In the genomic region with DNA sequence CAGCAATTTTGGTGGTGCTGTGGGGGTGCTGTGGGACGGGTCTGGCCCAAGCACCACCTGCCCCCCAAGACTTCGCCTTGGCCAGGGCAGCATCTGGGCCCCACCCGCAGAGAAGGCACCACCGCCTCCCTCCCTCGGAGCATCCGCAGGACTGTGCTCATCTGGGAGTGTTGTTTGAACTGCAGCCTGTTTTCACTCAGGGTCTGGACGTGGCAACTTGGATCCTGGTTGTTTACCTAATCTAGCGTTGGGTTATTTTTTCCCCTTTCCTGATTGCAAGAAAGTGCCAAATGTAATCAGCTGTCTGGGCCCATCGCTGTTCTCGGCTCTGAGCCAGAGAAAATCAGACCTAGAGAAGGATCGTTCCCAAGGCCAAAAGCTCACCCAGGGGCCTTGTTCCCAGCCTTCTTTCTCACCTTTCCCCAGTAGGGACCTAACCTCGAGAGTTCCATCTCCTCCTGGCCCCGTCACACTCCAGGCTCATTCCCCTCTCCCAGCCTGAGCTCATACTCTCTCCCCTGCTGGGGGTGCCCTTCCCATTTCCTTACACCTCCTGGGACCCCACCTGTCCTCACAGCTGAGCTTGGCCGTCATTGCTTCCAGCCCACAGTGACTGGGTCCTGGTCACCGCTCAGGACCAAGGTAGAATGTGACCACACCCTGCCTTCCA, we compare ENCODE assay signal across 21 cellular contexts.
DNase-seq lines count a peak whose midpoint lies in the region; ATAC-seq and TF ChIP-seq lines count a peak whose summit lies in the region.
"Had no signal": no experiment of that assay in that cellular context is flagged by ENCODE, and none has a peak within 500 bp of the region (broad histone marks: within the 10 kb centered on the region; RNA-seq: fewer than 3 reads in every experiment).

No MANE protein-coding gene starts in this region.

- POLR2A ChIA-PET in activated CD4-positive, alpha-beta T cell treated with anti-CD3 and anti-CD28 coated beads, Interleukin-2, amount 10 ng/mL, durations not matched to agents 7 days and 5 days (lab: Charles Lee): no interaction called here

- no peaks in the 10 kb centered on the region for H3K36me3 Mint-ChIP-seq in activated CD4-positive, alpha-beta T cell treated with anti-CD3 and anti-CD28 coated beads, Interleukin-2, amount 10 ng/mL, durations not matched to agents 7 days and 5 days (ENCODE audit: low read depth)
- H3K36me3 Mint-ChIP-seq in progenitor cell of endocrine pancreas (ENCODE audit: insufficient read depth): no peaks in the 10 kb centered on the region
- H3K36me3 Mint-ChIP-seq: activated naive CD4-positive, alpha-beta T cell treated with anti-CD3 and anti-CD28 coated beads, Interleukin-2, amount 10 ng/mL, durations not matched to agents 7 days and 5 days; type B pancreatic cell had no signal

- peak overlapping the region; percentile 36 for H3K27ac Mint-ChIP-seq in activated CD4-positive, alpha-beta T cell treated with anti-CD3 and anti-CD28 coated beads, Interleukin-2, amount 10 ng/mL, durations not matched to agents 7 days and 5 days
- H3K27ac Mint-ChIP-seq in progenitor cell of endocrine pancreas: peak overlapping the region; percentile 49
- H3K27ac Mint-ChIP-seq: activated naive CD4-positive, alpha-beta T cell treated with anti-CD3 and anti-CD28 coated beads, Interleukin-2, amount 10 ng/mL, durations not matched to agents 7 days and 5 days; activated T-cell treated with anti-CD3 and anti-CD28 coated beads, Interleukin-2, amount 50 U/mL, for 24 hours; type B pancreatic cell had no signal

- no peak overlapping the region for H3K4me3 ChIP-seq in heart right ventricle
- H3K4me3 ChIP-seq: BLaER1 had no signal

- no peaks in the 10 kb centered on the region for H3K4me1 Mint-ChIP-seq in activated CD4-positive, alpha-beta T cell treated with anti-CD3 and anti-CD28 coated beads, Interleukin-2, amount 10 ng/mL, durations not matched to agents 7 days and 5 days
- H3K4me1 Mint-ChIP-seq in progenitor cell of endocrine pancreas (ENCODE audit: low read depth): peaks cover 6% of the 10 kb centered on the region
- H3K4me1 Mint-ChIP-seq: activated naive CD4-positive, alpha-beta T cell treated with anti-CD3 and anti-CD28 coated beads, Interleukin-2, amount 10 ng/mL, durations not matched to agents 7 days and 5 days had no signal

- no peaks in the 10 kb centered on the region for H3K9me3 ChIP-seq in heart right ventricle
- H3K9me3 ChIP-seq: BLaER1 had no signal

- H3K4me1 ChIP-seq in heart right ventricle: peaks cover 0 to 25% (median 9%) of the 10 kb centered on the region in 9 donors
- H3K4me1 ChIP-seq: BLaER1 had no signal

- DNase-seq in activated CD4-positive, alpha-beta T cell treated with anti-CD3 and anti-CD28 coated beads, Interleukin-2, amount 10 ng/mL, durations not matched to agents 7 days and 5 days: no peak
- no peak for DNase-seq in activated CD4-positive, alpha-beta T cell treated with anti-CD3 and anti-CD28 coated beads, Interleukin-2, amount 50 U/mL, for 1 hour
- no peak for DNase-seq in heart right ventricle
- no peak for DNase-seq in progenitor cell of endocrine pancreas (ENCODE audit: low spot score, unreplicated experiment)
- no peak for DNase-seq in omental fat pad (ENCODE audit: low spot score)
- no peak for DNase-seq in NCI-H82 treated with DMSO at 0.1 percent for 48 hours (lab: John Stamatoyannopoulos, UW; ENCODE audit: unreplicated experiment)
- DNase-seq in DMS153 (lab: John Stamatoyannopoulos, UW): no peak
- no peak for DNase-seq in T-helper 9 cell
- DNase-seq: activated CD4-positive, alpha-beta T cell treated with anti-CD3 and anti-CD28 coated beads, Interleukin-2, amount 50 U/mL, for 4 hours; activated naive CD4-positive, alpha-beta T cell treated with anti-CD3 and anti-CD28 coated beads, Interleukin-2, amount 10 ng/mL, durations not matched to agents 7 days and 5 days; activated T-cell treated with anti-CD3 and anti-CD28 coated beads, Interleukin-2, amount 50 U/mL, for 24 hours; Calu3; foreskin fibroblast; GOT3; Kasumi-1; NCI-H1105 treated with DMSO at 0.1 percent for 48 hours; NCI-H524 treated with DMSO at 0.1 percent for 48 hours; SHP77 treated with DMSO at 0.1 percent for 48 hours; T-helper 1 cell had no signal

- H3K27me3 Mint-ChIP-seq in activated CD4-positive, alpha-beta T cell treated with anti-CD3 and anti-CD28 coated beads, Interleukin-2, amount 10 ng/mL, durations not matched to agents 7 days and 5 days: no peaks in the 10 kb centered on the region
- H3K27me3 Mint-ChIP-seq in progenitor cell of endocrine pancreas: no peaks in the 10 kb centered on the region
- H3K27me3 Mint-ChIP-seq: activated naive CD4-positive, alpha-beta T cell treated with anti-CD3 and anti-CD28 coated beads, Interleukin-2, amount 10 ng/mL, durations not matched to agents 7 days and 5 days; type B pancreatic cell had no signal

- TF ChIP-seq CTCF in heart right ventricle (IDR thresholded peaks at IDR 0.05): no peak
- no peak for TF ChIP-seq CTCF in progenitor cell of endocrine pancreas (IDR thresholded peaks at IDR 0.05; ENCODE audit: unreplicated experiment)
- no peak for TF ChIP-seq CTCF in omental fat pad (IDR thresholded peaks at IDR 0.05)

- no peak overlapping the region for H3K4me3 Mint-ChIP-seq in activated CD4-positive, alpha-beta T cell treated with anti-CD3 and anti-CD28 coated beads, Interleukin-2, amount 10 ng/mL, durations not matched to agents 7 days and 5 days
- no peak overlapping the region for H3K4me3 Mint-ChIP-seq in progenitor cell of endocrine pancreas (ENCODE audit: low read depth)
- H3K4me3 Mint-ChIP-seq: activated naive CD4-positive, alpha-beta T cell treated with anti-CD3 and anti-CD28 coated beads, Interleukin-2, amount 10 ng/mL, durations not matched to agents 7 days and 5 days; activated T-cell treated with anti-CD3 and anti-CD28 coated beads, Interleukin-2, amount 50 U/mL, for 24 hours; type B pancreatic cell had no signal

- H3K9me3 Mint-ChIP-seq in activated CD4-positive, alpha-beta T cell treated with anti-CD3 and anti-CD28 coated beads, Interleukin-2, amount 10 ng/mL, durations not matched to agents 7 days and 5 days: no peaks in the 10 kb centered on the region
- H3K9me3 Mint-ChIP-seq in progenitor cell of endocrine pancreas (ENCODE audit: low read depth): no peaks in the 10 kb centered on the region
- H3K9me3 Mint-ChIP-seq: activated naive CD4-positive, alpha-beta T cell treated with anti-CD3 and anti-CD28 coated beads, Interleukin-2, amount 10 ng/mL, durations not matched to agents 7 days and 5 days; activated T-cell treated with anti-CD3 and anti-CD28 coated beads, Interleukin-2, amount 50 U/mL, for 24 hours; type B pancreatic cell had no signal

- intact Hi-C loops in heart right ventricle (cut with DNase I): no loop called here

- H3K36me3 ChIP-seq in heart right ventricle: no peaks in the 10 kb centered on the region
- H3K36me3 ChIP-seq: BLaER1 had no signal

- H3K27ac ChIP-seq in heart right ventricle: peak overlapping the region in 4 of 10 donors; percentile 21 to 65 (median 45)
- H3K27ac ChIP-seq: BLaER1 had no signal

- no peaks in the 10 kb centered on the region for H3K27me3 ChIP-seq in heart right ventricle
- H3K27me3 ChIP-seq: BLaER1 had no signal

- ATAC-seq in heart right ventricle (peak; percentile 21 to 69 (median 46)), omental fat pad (ENCODE audit: low FRiP score) (no peak)

- CTCF ChIA-PET in activated CD4-positive, alpha-beta T cell treated with anti-CD3 and anti-CD28 coated beads, Interleukin-2, amount 10 ng/mL, durations not matched to agents 7 days and 5 days (lab: Charles Lee): interaction anchor here (0.9 to 1.3 kb wide), 2 partner anchors 10 to 20 kb away, joined by 3 to 4 read pairs; no protein-coding TSS in a partner anchor

- WGBS in heart right ventricle, 2 donors: 49 to 58% methylated on average over 15 of the region's 15 CpGs
